2 cellular contexts compared by ENCODE assay signal in the genomic region with DNA sequence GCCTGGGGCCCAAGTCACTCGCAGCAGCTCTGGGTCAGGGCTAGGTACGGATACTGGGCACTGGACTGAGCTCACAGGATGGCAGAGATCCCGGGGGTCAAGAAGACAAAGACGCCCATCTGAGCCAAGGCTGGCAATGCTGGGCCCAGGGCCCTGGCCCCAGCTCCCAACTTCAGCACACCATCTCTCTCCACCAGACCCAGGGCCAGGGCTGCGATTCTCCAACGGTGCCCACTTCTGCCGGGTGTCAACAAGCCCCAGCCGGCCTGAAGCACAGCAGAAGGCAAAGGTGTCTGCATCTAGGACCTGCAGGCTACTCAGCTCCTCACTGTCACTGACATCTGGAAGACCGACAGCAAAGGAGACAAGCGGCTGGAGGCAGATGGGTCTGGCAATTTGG.
A peak's percentile ranks its signal among the peaks of the same experiment; 100 is the strongest.
TF ChIP-seq lines count a peak whose summit lies in the region.

No MANE protein-coding gene starts in this region.

TF ChIP-seq in HepG2, 621 proteins besides CTCF, POLR2A, EP300 and RAD21:
- TF ChIP-seq RBFOX2 (IDR thresholded peaks at IDR 0.05; ENCODE audit: low read depth, low read length) (peak; percentile 47; the same call in 1 of the 2 replicates), KAT7 (CRISPR knock-in tag; IDR thresholded peaks at IDR 0.05; ENCODE audit: borderline replicate concordance) (no peak), POLR2G (IDR thresholded peaks at IDR 0.05; ENCODE audit: low read depth, low read length) (peak; percentile 55; the same call in 1 of the 2 replicates), ZNF879 (CRISPR knock-in tag; IDR thresholded peaks at IDR 0.05) (no peak), MXD4 (CRISPR knock-in tag; IDR thresholded peaks at IDR 0.05) (no peak), ZNF430 (CRISPR knock-in tag; IDR thresholded peaks at IDR 0.05) (no peak), AGO2 (optimal IDR thresholded peaks at IDR 0.05; ENCODE audit: low read depth, low read length) (peak; percentile 75), MYPOP (CRISPR knock-in tag; IDR thresholded peaks at IDR 0.05) (no peak), ERF (CRISPR knock-in tag; IDR thresholded peaks at IDR 0.05) (no peak)
- TF ChIP-seq, protein P1, sequence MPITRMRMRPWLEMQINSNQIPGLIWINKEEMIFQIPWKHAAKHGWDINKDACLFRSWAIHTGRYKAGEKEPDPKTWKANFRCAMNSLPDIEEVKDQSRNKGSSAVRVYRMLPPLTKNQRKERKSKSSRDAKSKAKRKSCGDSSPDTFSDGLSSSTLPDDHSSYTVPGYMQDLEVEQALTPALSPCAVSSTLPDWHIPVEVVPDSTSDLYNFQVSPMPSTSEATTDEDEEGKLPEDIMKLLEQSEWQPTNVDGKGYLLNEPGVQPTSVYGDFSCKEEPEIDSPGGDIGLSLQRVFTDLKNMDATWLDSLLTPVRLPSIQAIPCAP (CRISPR knock-in tag; IDR thresholded peaks at IDR 0.05; ENCODE audit: low read depth): no peak
- TF ChIP-seq, protein P2, sequence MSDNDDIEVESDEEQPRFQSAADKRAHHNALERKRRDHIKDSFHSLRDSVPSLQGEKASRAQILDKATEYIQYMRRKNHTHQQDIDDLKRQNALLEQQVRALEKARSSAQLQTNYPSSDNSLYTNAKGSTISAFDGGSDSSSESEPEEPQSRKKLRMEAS (IDR thresholded peaks at IDR 0.05): no peak
TF ChIP-seq in HepG2: peak in this region for 3.

TF ChIP-seq in K562, 482 proteins besides CTCF, POLR2A, EP300 and RAD21:
- no peak for TF ChIP-seq U2AF1 (optimal IDR thresholded peaks at IDR 0.05; ENCODE audit: low read depth, low read length)
- TF ChIP-seq POLR2G (IDR thresholded peaks at IDR 0.05; ENCODE audit: low read depth, low read length): peak; percentile 70; the same call in 1 of the 2 replicates
- peak; percentile 49; the same call in 1 of the 2 replicates for TF ChIP-seq RBFOX2 (IDR thresholded peaks at IDR 0.05; ENCODE audit: low read depth, low read length)
- TF ChIP-seq RBM22 (IDR thresholded peaks at IDR 0.05; ENCODE audit: low read depth, low read length, poor library complexity, severe bottlenecking): peak; percentile 56
- TF ChIP-seq ELK3 (CRISPR knock-in tag; IDR thresholded peaks at IDR 0.05): no peak
- no peak for TF ChIP-seq ZBTB11 (CRISPR knock-in tag; IDR thresholded peaks at IDR 0.05)
